In genomic region chr4:1297456-1298325, GRCh38 we compare ENCODE assay signal across 2 cellular contexts.
TF ChIP-seq lines count a peak whose summit lies in the region.

No MANE protein-coding gene starts in this region.

TF ChIP-seq in GM23338, 12 proteins besides CTCF, POLR2A, EP300 and RAD21:
- TF ChIP-seq ZNF331 (CRISPR knock-in tag; IDR thresholded peaks at IDR 0.05; ENCODE audit: low read depth) (no peak), ETS1 (IDR thresholded peaks at IDR 0.05) (no peak), JUNB (IDR thresholded peaks at IDR 0.05; ENCODE audit: unreplicated experiment) (no peak), EZH2phosphoT487 (IDR thresholded peaks at IDR 0.05; ENCODE audit: unreplicated experiment) (no peak), EZH2 (IDR thresholded peaks at IDR 0.05; ENCODE audit: low read depth, unreplicated experiment) (no peak), ZNF462 (CRISPR knock-in tag; IDR thresholded peaks at IDR 0.05) (no peak), STAT1 (IDR thresholded peaks at IDR 0.05; ENCODE audit: unreplicated experiment) (no peak), NANOG (IDR thresholded peaks at IDR 0.05; ENCODE audit: borderline replicate concordance) (no peak), POLR2AphosphoS5 (IDR thresholded peaks at IDR 0.05; ENCODE audit: low read depth) (no peak), CREB1 (CRISPR knock-in tag; IDR thresholded peaks at IDR 0.05; ENCODE audit: low read depth) (no peak), ZNF114 (CRISPR knock-in tag; IDR thresholded peaks at IDR 0.05) (no peak), REST (IDR thresholded peaks at IDR 0.05; ENCODE audit: unreplicated experiment) (no peak)

TF ChIP-seq in H1, 55 proteins besides CTCF, POLR2A, EP300 and RAD21:
- TF ChIP-seq BCL11A (IDR thresholded peaks at IDR 0.05; ENCODE audit: low read depth in 2 of 2, low read length in 2 of 2) (no peak), SAP30 (IDR thresholded peaks at IDR 0.05; ENCODE audit: insufficient read depth, insufficient replicate concordance, low read length) (no peak), MAX (IDR thresholded peaks at IDR 0.05) (no peak), TEAD4 (IDR thresholded peaks at IDR 0.05; ENCODE audit: low read depth, low read length) (peak; percentile 87), PHF8 (conservative IDR thresholded peaks at IDR 0.05; ENCODE audit: low read depth, low read length) (no peak), POLR2AphosphoS5 (IDR thresholded peaks at IDR 0.05; ENCODE audit: low read depth, low read length) (no peak)
